10 cellular contexts compared by ENCODE assay signal in the genomic region with DNA sequence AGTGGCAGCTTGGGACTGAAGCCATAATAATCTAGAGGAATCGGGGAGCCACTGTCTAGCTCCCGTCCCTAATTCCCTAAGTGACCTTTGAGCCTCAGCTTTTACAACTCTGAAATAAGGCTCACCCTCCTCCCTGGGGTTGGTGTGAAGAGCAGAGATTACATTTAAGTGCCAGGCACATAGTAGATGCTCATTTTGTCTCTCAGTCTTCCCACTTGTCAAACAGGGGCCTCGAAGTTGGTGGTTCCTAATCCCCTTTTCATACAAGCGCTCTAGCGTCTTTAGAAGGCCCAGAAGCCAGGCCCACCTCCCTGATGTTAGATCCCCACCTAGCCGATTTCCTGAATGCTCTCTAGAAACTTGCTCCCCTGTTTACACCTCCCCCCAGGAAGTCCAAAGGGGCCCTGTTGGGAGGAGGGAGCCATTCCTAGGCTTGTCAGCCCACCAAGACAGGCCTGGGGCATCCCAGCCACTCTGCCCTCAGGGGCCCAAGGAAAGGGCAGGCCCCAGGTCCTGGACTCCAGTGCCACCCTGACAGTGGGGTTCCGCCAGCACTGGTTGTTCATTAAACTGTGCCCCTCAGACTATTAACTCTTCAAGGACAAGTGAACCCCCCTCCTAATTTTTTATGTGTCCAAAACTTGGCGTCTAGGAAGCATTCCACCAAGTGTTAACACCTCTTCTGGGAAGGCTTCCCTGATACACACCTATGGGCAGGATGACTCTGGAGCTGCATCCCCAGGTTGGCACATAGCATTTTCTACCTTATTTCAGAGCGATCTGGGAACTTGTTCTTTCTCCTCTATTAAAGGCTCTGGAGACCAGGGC. TPM values are rescaled to one million over a fixed set of nuclear protein-coding genes. Genes with fewer than 3 reads are reported as not detected.
DNase-seq lines count a peak whose midpoint lies in the region; ATAC-seq, FAIRE-seq and TF ChIP-seq lines count a peak whose summit lies in the region.
"Had no signal": no experiment of that assay in that cellular context is flagged by ENCODE, and none has a peak within 500 bp of the region (broad histone marks: within the 10 kb centered on the region; RNA-seq: fewer than 3 reads in every experiment).

No MANE protein-coding gene starts in this region.

- H2AFZ ChIP-seq in HepG2 (ENCODE audit: low read length), result no peak overlapping the region

- DNase-seq in Calu3, result no peak
- no peak for DNase-seq in HepG2 (ENCODE audit: low spot score)
- no peak for DNase-seq in small intestine
- no peak for DNase-seq in NCI-H774 (lab: John Stamatoyannopoulos, UW)
- DNase-seq: activated CD4-positive, alpha-beta T cell treated with anti-CD3 and anti-CD28 coated beads for 1 hour had no signal

- no peak for TF ChIP-seq POLR2A in HepG2 (IDR thresholded peaks at IDR 0.05; ENCODE audit: insufficient read depth in 1 of 2, low read depth in 2 of 2, low read length in 2 of 2)

- H3K9me3 ChIP-seq in HepG2 (ENCODE audit: low read length) (no peaks in the 10 kb centered on the region), small intestine (ENCODE audit: control insufficient read depth, low read depth) (no peaks in the 10 kb centered on the region)

- H3K4me3 ChIP-seq in HepG2 (replicated peaks in 1 of 3; ENCODE audit: insufficient read depth in 1 of 3, low read depth in 2 of 3, low read length in 3 of 3) (peak overlapping the region in 1 of 3 experiments; percentile 26; a peak in 2 of 6 replicates), small intestine (ENCODE audit: low read depth in 1 of 2, low read length in 2 of 2) (no peak overlapping the region)

- H3K9me3 Mint-ChIP-seq in Calu3 (ENCODE audit: low read depth, unreplicated experiment), result no peaks in the 10 kb centered on the region
- H3K9me3 Mint-ChIP-seq in activated T-helper 17 cell treated with anti-CD3 and anti-CD28 coated beads, Interleukin-2, amount 50 U/mL, for 72 hours, result no peaks in the 10 kb centered on the region

- intact Hi-C loops in Calu3 (cut with micrococcal nuclease; ENCODE audit: unreplicated experiment), result loop anchor here (5.0 kb wide), 1 partner anchor 47 kb away; a partner anchor contains a TSS
- intact Hi-C loops in HepG2 (cut with micrococcal nuclease; ENCODE audit: unreplicated experiment), result loop anchor here (5.0 kb wide), 1 partner anchor 72 kb away; no protein-coding TSS in a partner anchor

- no peak overlapping the region for H3K27ac Mint-ChIP-seq in Calu3 (ENCODE audit: unreplicated experiment)
- no peak overlapping the region for H3K27ac Mint-ChIP-seq in activated T-helper 17 cell treated with anti-CD3 and anti-CD28 coated beads, Interleukin-2, amount 50 U/mL, for 72 hours

- FAIRE-seq in HepG2 (lab: Jason Lieb, UNC) (no peak), small intestine (lab: Jason Lieb, UNC) (no peak)
- FAIRE-seq: GM12892 had no signal

- H4K20me1 ChIP-seq in HepG2 (ENCODE audit: insufficient read depth, low read length), result peaks cover 3% of the 10 kb centered on the region

- TF ChIP-seq EP300 in HepG2 (IDR thresholded peaks at IDR 0.05; ENCODE audit: low read depth in 2 of 2, low read length in 2 of 2) (no peak), HepG2 (CRISPR knock-in tag; IDR thresholded peaks at IDR 0.05; ENCODE audit: borderline replicate concordance) (no peak)

- H3K4me2 ChIP-seq in HepG2 (ENCODE audit: low read depth, low read length), result peak overlapping the region; percentile 68

- no TSS peak for BruUV-seq in Calu3 (replicated peaks; lab: Mats Ljungman, UMichigan)
- no TSS peak for BruUV-seq in HepG2 (replicated peaks; lab: Mats Ljungman, UMichigan)

- TF ChIP-seq CTCF in Calu3 (IDR thresholded peaks at IDR 0.05; ENCODE audit: unreplicated experiment) (no peak), HepG2 (CRISPR knock-in tag; IDR thresholded peaks at IDR 0.05) (no peak)

- CTCF ChIA-PET in Calu3 (lab: Charles Lee), result interaction anchor here (0.7 to 1.7 kb wide), 4 partner anchors 15 to 45 kb away, joined by 3 to 7 read pairs (median 4); no protein-coding TSS in a partner anchor
- CTCF ChIA-PET in HepG2 (lab: Yijun Ruan, JAX; ENCODE audit: low intra/inter-chr PET ratio, low total read pairs), result no interaction called here

- no peak for ATAC-seq in activated T-helper 17 cell treated with anti-CD3 and anti-CD28 coated beads, Interleukin-2, amount 50 U/mL, for 72 hours (replicated peaks)
- ATAC-seq in HepG2, result no peak
- ATAC-seq in HG03571 (IDR thresholded peaks at IDR 0.05; ENCODE audit: unreplicated experiment), result no peak
- ATAC-seq in HG03432 (IDR thresholded peaks at IDR 0.05; ENCODE audit: unreplicated experiment), result no peak
- no peak for ATAC-seq in HG02973 (IDR thresholded peaks at IDR 0.05; ENCODE audit: unreplicated experiment)

- H3K27ac ChIP-seq in HepG2 (ENCODE audit: extremely low read length, insufficient read depth, low read length) (peak overlapping the region; percentile 48), small intestine (ENCODE audit: low read depth in 1 of 2, low read length in 1 of 2) (peak overlapping the region; percentile 75 to 87)

- no peak overlapping the region for H3K9ac ChIP-seq in HepG2 (ENCODE audit: insufficient read depth, low read depth, low read length)

- peaks cover 96% of the 10 kb centered on the region for H3K4me1 ChIP-seq in HepG2 (ENCODE audit: insufficient read depth, low read length)
- H3K4me1 ChIP-seq in small intestine (ENCODE audit: control insufficient read depth in 2 of 2, insufficient read depth in 1 of 2, low read depth in 1 of 2, low read length in 1 of 2), result peaks cover 16 to 42% of the 10 kb centered on the region in 2 donors

- H3K4me3 Mint-ChIP-seq in Calu3 (ENCODE audit: low read depth, unreplicated experiment), result peak overlapping the region; percentile 34
- peak overlapping the region; percentile 95 for H3K4me3 Mint-ChIP-seq in activated T-helper 17 cell treated with anti-CD3 and anti-CD28 coated beads, Interleukin-2, amount 50 U/mL, for 72 hours

- in situ Hi-C loops in HepG2 (cut with HindIII; ENCODE audit: extremely low pct_ligation_motif_present, low pct_unique_long_range_greater_than_20kb), result no loop called here

- H3K4me1 Mint-ChIP-seq in Calu3 (ENCODE audit: low read depth, unreplicated experiment), result peaks cover 64% of the 10 kb centered on the region
- H3K4me1 Mint-ChIP-seq in activated T-helper 17 cell treated with anti-CD3 and anti-CD28 coated beads, Interleukin-2, amount 50 U/mL, for 72 hours, result peaks cover 44% of the 10 kb centered on the region

- peaks cover 5% of the 10 kb centered on the region for H3K36me3 Mint-ChIP-seq in Calu3 (ENCODE audit: insufficient read depth, unreplicated experiment)
- peaks cover 94% of the 10 kb centered on the region for H3K36me3 Mint-ChIP-seq in activated T-helper 17 cell treated with anti-CD3 and anti-CD28 coated beads, Interleukin-2, amount 50 U/mL, for 72 hours (ENCODE audit: low read depth)

- TF ChIP-seq RAD21 in HepG2 (CRISPR knock-in tag; IDR thresholded peaks at IDR 0.05), result no peak

- POLR2A ChIA-PET in HepG2 (lab: Yijun Ruan, JAX), result interaction anchor here (1.0 to 3.4 kb wide), 15 partner anchors 10 to 713 kb away, joined by 3 to 43 read pairs (median 5); a partner anchor contains a TSS

- 69% methylated on average over 7 of the region's 9 CpGs for WGBS in HepG2 (ENCODE audit: low lambda C conversion rate)
- 65 to 73% (median 68%) methylated on average over 9 of the region's 9 CpGs for WGBS in small intestine, 3 donors

- H3K27me3 ChIP-seq in HepG2 (ENCODE audit: control insufficient read depth in 1 of 2, insufficient read depth in 2 of 2, low read length in 2 of 2) (no peaks in the 10 kb centered on the region), small intestine (ENCODE audit: control insufficient read depth in 2 of 2, insufficient read depth in 2 of 2, low read length in 2 of 2) (no peaks in the 10 kb centered on the region)

- no peaks in the 10 kb centered on the region for H3K36me3 ChIP-seq in HepG2 (replicated peaks in 1 of 2; ENCODE audit: control insufficient read depth in 1 of 2, insufficient read depth in 2 of 2, low read length in 2 of 2)
- H3K36me3 ChIP-seq in small intestine (ENCODE audit: control insufficient read depth in 2 of 2, insufficient read depth in 2 of 2, low read length in 2 of 2), result no peaks in the 10 kb centered on the region

- peaks cover 21% of the 10 kb centered on the region for H3K79me2 ChIP-seq in HepG2 (ENCODE audit: insufficient read depth, low read length)

- H3K27me3 Mint-ChIP-seq in Calu3 (ENCODE audit: unreplicated experiment), result no peaks in the 10 kb centered on the region
- no peaks in the 10 kb centered on the region for H3K27me3 Mint-ChIP-seq in activated T-helper 17 cell treated with anti-CD3 and anti-CD28 coated beads, Interleukin-2, amount 50 U/mL, for 72 hours

TF ChIP-seq in HepG2, 621 proteins besides CTCF, POLR2A, EP300 and RAD21 (continues in another document):
- TF ChIP-seq GFI1 (CRISPR knock-in tag; IDR thresholded peaks at IDR 0.05; ENCODE audit: borderline replicate concordance), result peak; percentile 49; the same call in 1 of the 2 replicates

RNA-seq across cellular contexts. Expression of a gene that starts 49.4 kb away (rescaled TPM):
- total RNA-seq in Calu3 (2022) (83.0 and 101 TPM in 2 replicates), HepG2 (2016; rRNA removed; fragmentation: Illumina TruSeq; extraction: Trizol) (11.1 and 21.2 TPM in 2 replicates)
- total RNA-seq in activated T-helper 17 cell treated with anti-CD3 and anti-CD28 coated beads, Interleukin-2, amount 50 U/mL, for 72 hours, result 100 to 1,000 TPM in 1 of 2 donors, 10 to 100 TPM in 1; 75.4 to 219 TPM
- 3.1 and 4.6 TPM in 2 replicates for total RNA-seq in HepG2 (2016; cell fraction: cytosol; rRNA removed; fragmentation: Illumina TruSeq; extraction: Trizol; ENCODE audit: low read depth)
- total RNA-seq in HepG2 (2016; cell fraction: insoluble cytoplasmic fraction; rRNA removed; fragmentation: Illumina TruSeq; extraction: Trizol), result 8.0 and 21.1 TPM in 2 replicates
- total RNA-seq in HepG2 (2016; cell fraction: membrane; rRNA removed; fragmentation: Illumina TruSeq; extraction: Trizol), result 5.2 and 6.6 TPM in 2 replicates
- total RNA-seq in HepG2 (2016; cell fraction: nucleus; rRNA removed; fragmentation: Illumina TruSeq; extraction: Trizol), result 18.9 and 25.8 TPM in 2 replicates
- polyA plus RNA-seq in HepG2 (2011; rRNA removed) (13.5 and 17.0 TPM in 2 replicates), small intestine (10 to 100 TPM; 20.8 to 58.1 (median 22.7) TPM)
- polyA plus RNA-seq in HepG2 (2011; cell fraction: cytosol; rRNA removed), result 7.9 and 8.8 TPM in 2 replicates
- polyA plus RNA-seq in HepG2 (2011; cell fraction: nucleus; rRNA removed), result 20.3 and 20.8 TPM in 2 replicates
- 23.5 and 24.3 TPM in 2 replicates for polyA plus RNA-seq in HepG2 (2012)
- polyA plus RNA-seq in HepG2 (2016; cell fraction: cytosol; fragmentation: Illumina TruSeq; extraction: Trizol; ENCODE audit: low read depth), result 1.8 TPM in 2 replicates
- polyA plus RNA-seq in HepG2 (2016; cell fraction: insoluble cytoplasmic fraction; fragmentation: Illumina TruSeq; extraction: Trizol; ENCODE audit: low read depth), result 8.3 and 10.9 TPM in 2 replicates
- 2.8 and 3.4 TPM in 2 replicates for polyA plus RNA-seq in HepG2 (2016; cell fraction: membrane; fragmentation: Illumina TruSeq; extraction: Trizol; ENCODE audit: low read depth)
- polyA plus RNA-seq in HepG2 (2016; cell fraction: nucleus; fragmentation: Illumina TruSeq; extraction: Trizol; ENCODE audit: insufficient read depth, low read depth), result 36.4 and 38.3 TPM in 2 replicates
- 34.0 and 41.6 TPM in 2 replicates for polyA minus RNA-seq in HepG2 (2011; rRNA and poly(A)+ RNA removed; ENCODE audit: low replicate concordance)
- polyA minus RNA-seq in HepG2 (2011; cell fraction: cytosol; rRNA and poly(A)+ RNA removed), result 9.9 and 11.8 TPM in 2 replicates
- 11.3 and 11.4 TPM in 2 replicates for polyA minus RNA-seq in HepG2 (2011; cell fraction: nucleus; rRNA and poly(A)+ RNA removed)
